ENCODE assay signal across 8 cellular contexts in genomic region chr11:841981-842369, GRCh38. TPM values are rescaled to one million over a fixed set of nuclear protein-coding genes. Genes with fewer than 3 reads are reported as not detected.
A peak's percentile ranks its signal among the peaks of the same experiment; 100 is the strongest.
DNase-seq lines count a peak whose midpoint lies in the region; TF ChIP-seq lines count a peak whose summit lies in the region.

No MANE protein-coding gene starts in this region.

- no peaks in the 10 kb centered on the region for H3K27me3 ChIP-seq in muscle layer of duodenum (ENCODE audit: low read depth, low read length)

- no peak for DNase-seq in activated naive CD4-positive, alpha-beta T cell treated with anti-CD3 and anti-CD28 coated beads for 36 hours
- no peak for DNase-seq in activated naive CD4-positive, alpha-beta T cell treated with anti-CD3 and anti-CD28 coated beads, Interleukin-2, amount 50 U/mL, for 16 hours
- DNase-seq in LNCaP clone FGC (ENCODE audit: low read depth) (no peak), coronary artery (ENCODE audit: low spot score) (no peak), medulla oblongata (ENCODE audit: extremely low spot score) (no peak), NCI-H82 (lab: John Stamatoyannopoulos, UW) (no peak), amniotic stem cell (lab: John Stamatoyannopoulos, UW) (no peak)

- intact Hi-C loops in activated naive CD4-positive, alpha-beta T cell treated with anti-CD3 and anti-CD28 coated beads for 36 hours (cut with micrococcal nuclease) = loop anchor here (1.0 to 5.0 kb wide), 5 partner anchors 22 to 85 kb away; partner anchors contain the start of genes AP2A2, CHID1, GATD1 and RPLP2

- CTCF ChIA-PET in activated naive CD4-positive, alpha-beta T cell treated with anti-CD3 and anti-CD28 coated beads for 36 hours (lab: Charles Lee) = no interaction called here

- H3K36me3 Mint-ChIP-seq in activated naive CD4-positive, alpha-beta T cell treated with anti-CD3 and anti-CD28 coated beads for 36 hours (ENCODE audit: low read depth) = peaks cover 2% of the 10 kb centered on the region

- H3K27me3 Mint-ChIP-seq in activated naive CD4-positive, alpha-beta T cell treated with anti-CD3 and anti-CD28 coated beads for 36 hours (ENCODE audit: low read depth) = no peaks in the 10 kb centered on the region

- H3K27ac ChIP-seq in coronary artery (peak overlapping the region; percentile 92 to 96), muscle layer of duodenum (ENCODE audit: low read length) (peak overlapping the region; percentile 31)

- H3K4me1 Mint-ChIP-seq in activated naive CD4-positive, alpha-beta T cell treated with anti-CD3 and anti-CD28 coated beads for 36 hours (ENCODE audit: low read depth) = peaks cover 27% of the 10 kb centered on the region

- no peak for TF ChIP-seq CTCF in LNCaP clone FGC (IDR thresholded peaks at IDR 0.05; ENCODE audit: control insufficient read depth, extremely low read depth, insufficient read depth)
- no peak for TF ChIP-seq CTCF in coronary artery (IDR thresholded peaks at IDR 0.05)

- H3K27ac Mint-ChIP-seq in activated naive CD4-positive, alpha-beta T cell treated with anti-CD3 and anti-CD28 coated beads for 36 hours = peak overlapping the region; percentile 75

- H3K9me3 Mint-ChIP-seq in activated naive CD4-positive, alpha-beta T cell treated with anti-CD3 and anti-CD28 coated beads for 36 hours = no peaks in the 10 kb centered on the region

- H3K4me3 ChIP-seq in LNCaP clone FGC (ENCODE audit: low read depth, low read length) (peak overlapping the region; percentile 96), coronary artery (peak overlapping the region; percentile 92), muscle layer of duodenum (ENCODE audit: low read depth in 1 of 2, low read length in 2 of 2) (peak overlapping the region; percentile 74 to 99)

- H3K36me3 ChIP-seq in muscle layer of duodenum (ENCODE audit: control insufficient read depth in 1 of 2, insufficient read depth in 2 of 2, low read length in 2 of 2) = peaks cover 10 to 37% of the 10 kb centered on the region in 2 donors

- H3K4me3 Mint-ChIP-seq in activated naive CD4-positive, alpha-beta T cell treated with anti-CD3 and anti-CD28 coated beads for 36 hours = peak overlapping the region; percentile 84

- H3K9me3 ChIP-seq in muscle layer of duodenum (ENCODE audit: control insufficient read depth in 1 of 2, low read length in 2 of 2) = no peaks in the 10 kb centered on the region

- H3K4me1 ChIP-seq in muscle layer of duodenum (ENCODE audit: control insufficient read depth in 1 of 2, insufficient read depth in 2 of 2, low read length in 2 of 2) = peaks cover 11 to 56% of the 10 kb centered on the region in 2 donors

RNA-seq across cellular contexts. Expression of gene POLR2L, which starts 0.4 kb away (rescaled TPM):
- total RNA-seq in activated naive CD4-positive, alpha-beta T cell treated with anti-CD3 and anti-CD28 coated beads for 36 hours = 10 to 100 TPM; 68.1 to 68.2 TPM

RNA-seq across cellular contexts. Expression of gene TSPAN4, which starts 0.7 kb away (rescaled TPM):
- 1 to 10 TPM; 5.0 to 6.3 TPM for total RNA-seq in activated naive CD4-positive, alpha-beta T cell treated with anti-CD3 and anti-CD28 coated beads for 36 hours

RNA-seq across cellular contexts. Expression of gene CD151, which starts 9.2 kb away (rescaled TPM):
- total RNA-seq in activated naive CD4-positive, alpha-beta T cell treated with anti-CD3 and anti-CD28 coated beads for 36 hours = 10 to 100 TPM; 16.3 to 18.1 TPM

RNA-seq across cellular contexts. Expression of gene CRACR2B, which starts 14.3 kb away (rescaled TPM):
- under 1 TPM; 0.32 to 0.41 TPM for total RNA-seq in activated naive CD4-positive, alpha-beta T cell treated with anti-CD3 and anti-CD28 coated beads for 36 hours

RNA-seq across cellular contexts. Expression of gene PNPLA2, which starts 23.3 kb away (rescaled TPM):
- total RNA-seq in activated naive CD4-positive, alpha-beta T cell treated with anti-CD3 and anti-CD28 coated beads for 36 hours = 10 to 100 TPM; 15.5 to 22.6 TPM
